ENCODE assay signal across 26 cellular contexts in genomic region chr6:38079107-38079506, GRCh38.
"Had no signal": no experiment of that assay in that cellular context is flagged by ENCODE, and none has a peak within 500 bp of the region (broad histone marks: within the 10 kb centered on the region; RNA-seq: fewer than 3 reads in every experiment).

No MANE protein-coding gene starts in this region.

- H3K9me3 Mint-ChIP-seq: naive thymus-derived CD8-positive, alpha-beta T cell; nephron progenitor cell; stimulated activated effector memory CD8-positive, alpha-beta T cell treated with anti-CD3 and anti-CD28 coated beads, Interleukin-12 subunit alpha, Interleukin-12 subunit beta, amount 100 ng/mL, for 72 hours had no signal

- FAIRE-seq: colon, islet of Langerhans had no signal

- H3K27me3 Mint-ChIP-seq: naive thymus-derived CD8-positive, alpha-beta T cell had no signal

- H3K9me3 ChIP-seq: esophagus muscularis mucosa, left ventricle myocardium inferior, lower lobe of right lung, psoas muscle, stomach, thyroid gland, vagina had no signal

- DNase-seq: dorsolateral prefrontal cortex; effector CD4-positive, alpha-beta T cell; foreskin melanocyte; glutamatergic neuron; heart right ventricle; hippocampal formation; left cardiac atrium; left ventricle myocardium inferior; lower lobe of right lung; naive thymus-derived CD8-positive, alpha-beta T cell; nephron progenitor cell; nucleus accumbens; psoas muscle; right cardiac atrium; stimulated activated CD4-positive, alpha-beta T cell treated with anti-CD3 and anti-CD28 coated beads, Interleukin-15, amount 100 ng/mL, for 24 hours; stimulated activated CD4-positive, alpha-beta T cell treated with anti-CD3 and anti-CD28 coated beads, Interleukin-4, amount 100 ng/mL, for 1 hour; stimulated activated naive CD4-positive, alpha-beta T cell treated with Interleukin-2 at 50 U/mL for 16 hours; stomach; thyroid gland had no signal

- H3K4me1 Mint-ChIP-seq: nephron progenitor cell had no signal

- H3K27ac ChIP-seq: dorsolateral prefrontal cortex, epithelial cell of prostate, esophagus muscularis mucosa, heart right ventricle, left ventricle myocardium inferior, lower lobe of right lung, psoas muscle, skin epidermis, thyroid gland, vagina had no signal

- H3K27me3 ChIP-seq: dorsolateral prefrontal cortex, esophagus muscularis mucosa, heart right ventricle, stomach, thyroid gland, vagina had no signal

- H3K27ac Mint-ChIP-seq: nephron progenitor cell; stimulated activated effector memory CD8-positive, alpha-beta T cell treated with anti-CD3 and anti-CD28 coated beads, Interleukin-12 subunit alpha, Interleukin-12 subunit beta, amount 100 ng/mL, for 72 hours had no signal

- H3K36me3 ChIP-seq: left ventricle myocardium inferior, vagina had no signal

- H3K4me1 ChIP-seq: lower lobe of right lung had no signal

- H3K4me3 Mint-ChIP-seq: naive thymus-derived CD8-positive, alpha-beta T cell; nephron progenitor cell; stimulated activated effector memory CD8-positive, alpha-beta T cell treated with anti-CD3 and anti-CD28 coated beads, Interleukin-12 subunit alpha, Interleukin-12 subunit beta, amount 100 ng/mL, for 72 hours had no signal

- H3K4me3 ChIP-seq: dorsolateral prefrontal cortex, esophagus muscularis mucosa, heart right ventricle, left ventricle myocardium inferior, lower lobe of right lung, psoas muscle, skin epidermis, stomach, thyroid gland, vagina had no signal

- ATAC-seq: heart right ventricle; left cardiac atrium; lower lobe of right lung; naive thymus-derived CD8-positive, alpha-beta T cell; right cardiac atrium; stimulated activated effector memory CD8-positive, alpha-beta T cell treated with anti-CD3 and anti-CD28 coated beads, Interleukin-12 subunit alpha, Interleukin-12 subunit beta, amount 100 ng/mL, for 72 hours had no signal
